In the genomic region with DNA sequence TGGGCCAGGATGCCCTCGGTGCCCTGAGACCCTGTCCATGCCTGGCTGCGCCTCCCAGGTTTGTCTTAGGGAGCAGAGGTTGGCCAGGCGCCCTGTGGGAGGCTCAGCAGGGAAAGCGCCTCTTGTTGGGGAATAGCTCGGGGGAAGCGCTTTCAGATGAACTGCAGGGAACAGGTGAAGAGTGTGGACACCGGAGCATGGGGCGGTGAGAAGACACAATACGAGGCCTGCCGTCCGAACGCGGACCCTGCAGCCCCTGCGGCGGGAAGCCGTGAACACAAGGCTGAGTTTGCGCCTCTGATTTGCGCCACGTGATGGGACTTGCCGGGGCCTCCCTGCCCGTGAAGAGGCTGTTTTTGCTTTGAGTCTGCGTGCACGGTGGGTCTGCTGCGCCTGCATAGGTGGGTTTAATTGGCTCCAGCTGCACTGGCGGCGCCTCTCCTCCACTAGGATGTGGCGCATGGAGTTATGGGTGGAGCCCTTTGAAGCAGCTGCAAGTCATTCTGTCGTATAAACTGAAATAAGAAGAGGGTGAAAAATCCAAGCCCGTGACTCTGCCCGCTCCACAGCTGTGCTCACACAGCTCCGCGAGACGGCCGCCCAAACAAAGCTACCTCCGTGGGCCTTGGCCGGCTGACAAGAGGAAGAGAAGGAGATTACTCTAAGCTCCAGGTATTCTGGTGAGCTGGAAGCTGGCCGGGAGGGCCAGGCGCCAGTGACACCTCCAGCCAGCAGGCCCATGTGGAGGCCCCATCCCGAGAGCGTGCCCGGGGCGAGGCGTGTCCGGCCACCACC, we compare ENCODE assay signal across 12 cellular contexts.
DNase-seq lines count a peak whose midpoint lies in the region; TF ChIP-seq lines count a peak whose summit lies in the region.
"Had no signal": no experiment of that assay in that cellular context is flagged by ENCODE, and none has a peak within 500 bp of the region (broad histone marks: within the 10 kb centered on the region; RNA-seq: fewer than 3 reads in every experiment).

No MANE protein-coding gene starts in this region.

- no peaks in the 10 kb centered on the region for H3K27me3 Mint-ChIP-seq in activated naive CD4-positive, alpha-beta T cell treated with anti-CD3 and anti-CD28 coated beads, Interleukin-2, amount 10 ng/mL, durations not matched to agents 7 days and 5 days
- peaks cover 8% of the 10 kb centered on the region for H3K27me3 Mint-ChIP-seq in Calu3 (ENCODE audit: unreplicated experiment)
- no peaks in the 10 kb centered on the region for H3K27me3 Mint-ChIP-seq in CD4-positive, alpha-beta memory T cell
- no peaks in the 10 kb centered on the region for H3K27me3 Mint-ChIP-seq in activated naive CD8-positive, alpha-beta T cell treated with anti-CD3 and anti-CD28 coated beads for 36 hours

- H3K27me3 ChIP-seq in ascending aorta (no peaks in the 10 kb centered on the region), uterus (no peaks in the 10 kb centered on the region)
- H3K27me3 ChIP-seq in CD4-positive, alpha-beta memory T cell (ENCODE audit: insufficient read depth, low read length) = no peaks in the 10 kb centered on the region

- peak overlapping the region; percentile 71 for H3K27ac Mint-ChIP-seq in activated naive CD4-positive, alpha-beta T cell treated with anti-CD3 and anti-CD28 coated beads, Interleukin-2, amount 10 ng/mL, durations not matched to agents 7 days and 5 days
- no peak overlapping the region for H3K27ac Mint-ChIP-seq in Calu3 (ENCODE audit: unreplicated experiment)
- peak overlapping the region in 1 of 7 donors; percentile 15 for H3K27ac Mint-ChIP-seq in CD4-positive, alpha-beta memory T cell
- H3K27ac Mint-ChIP-seq in activated naive CD8-positive, alpha-beta T cell treated with anti-CD3 and anti-CD28 coated beads for 36 hours = no peak overlapping the region
- H3K27ac Mint-ChIP-seq: activated naive CD4-positive, alpha-beta T cell treated with anti-CD3 and anti-CD28 coated beads for 36 hours; CD14-positive monocyte had no signal

- no peak overlapping the region for H3K4me3 Mint-ChIP-seq in activated naive CD4-positive, alpha-beta T cell treated with anti-CD3 and anti-CD28 coated beads, Interleukin-2, amount 10 ng/mL, durations not matched to agents 7 days and 5 days
- H3K4me3 Mint-ChIP-seq in Calu3 (ENCODE audit: low read depth, unreplicated experiment) = no peak overlapping the region
- no peak overlapping the region for H3K4me3 Mint-ChIP-seq in CD4-positive, alpha-beta memory T cell
- H3K4me3 Mint-ChIP-seq in activated naive CD8-positive, alpha-beta T cell treated with anti-CD3 and anti-CD28 coated beads for 36 hours = no peak overlapping the region
- H3K4me3 Mint-ChIP-seq: activated naive CD4-positive, alpha-beta T cell treated with anti-CD3 and anti-CD28 coated beads for 36 hours; CD14-positive monocyte had no signal

- H3K27ac ChIP-seq in ascending aorta (peak overlapping the region; percentile 26 to 47), uterus (peak overlapping the region; percentile 67 to 80)
- H3K27ac ChIP-seq in CD4-positive, alpha-beta memory T cell (ENCODE audit: low read depth, low read length) = no peak overlapping the region
- H3K27ac ChIP-seq: PC-9 had no signal

- peaks cover 22% of the 10 kb centered on the region for H3K9me3 Mint-ChIP-seq in activated naive CD4-positive, alpha-beta T cell treated with anti-CD3 and anti-CD28 coated beads, Interleukin-2, amount 10 ng/mL, durations not matched to agents 7 days and 5 days
- H3K9me3 Mint-ChIP-seq in Calu3 (ENCODE audit: low read depth, unreplicated experiment) = peaks cover 2% of the 10 kb centered on the region
- H3K9me3 Mint-ChIP-seq in CD4-positive, alpha-beta memory T cell = peaks cover 0 to 28% (median 19%) of the 10 kb centered on the region in 8 donors
- H3K9me3 Mint-ChIP-seq in activated naive CD8-positive, alpha-beta T cell treated with anti-CD3 and anti-CD28 coated beads for 36 hours = peaks cover 12% of the 10 kb centered on the region

- TF ChIP-seq POLR2A in uterus (IDR thresholded peaks at IDR 0.05) = no peak

- CTCF ChIA-PET in activated naive CD4-positive, alpha-beta T cell treated with anti-CD3 and anti-CD28 coated beads, Interleukin-2, amount 10 ng/mL, durations not matched to agents 7 days and 5 days (lab: Charles Lee) = no interaction called here
- CTCF ChIA-PET in Calu3 (lab: Charles Lee) = interaction anchor here (0.6 kb wide), 1 partner anchor 13 kb away, joined by 4 read pairs; no protein-coding TSS in a partner anchor
- CTCF ChIA-PET in CD4-positive, alpha-beta memory T cell (lab: Charles Lee; ENCODE audit: partially characterized antibody) = no interaction called here

- H3K4me1 Mint-ChIP-seq in activated naive CD4-positive, alpha-beta T cell treated with anti-CD3 and anti-CD28 coated beads, Interleukin-2, amount 10 ng/mL, durations not matched to agents 7 days and 5 days = peaks cover 19% of the 10 kb centered on the region
- H3K4me1 Mint-ChIP-seq in Calu3 (ENCODE audit: low read depth, unreplicated experiment) = no peaks in the 10 kb centered on the region
- no peaks in the 10 kb centered on the region for H3K4me1 Mint-ChIP-seq in CD4-positive, alpha-beta memory T cell
- peaks cover 8% of the 10 kb centered on the region for H3K4me1 Mint-ChIP-seq in activated naive CD8-positive, alpha-beta T cell treated with anti-CD3 and anti-CD28 coated beads for 36 hours

- DNase-seq in activated naive CD4-positive, alpha-beta T cell treated with anti-CD3 and anti-CD28 coated beads, Interleukin-2, amount 10 ng/mL, durations not matched to agents 7 days and 5 days = peak; percentile 17
- DNase-seq in activated naive CD4-positive, alpha-beta T cell treated with Interleukin-2 at 50 U/mL for 16 hours = no peak
- DNase-seq in ascending aorta (ENCODE audit: low spot score in 2 of 2) (peak in 1 of 2 donors; percentile 58), iris pigment epithelial cell (ENCODE audit: low read depth) (peak; percentile 85), uterus (peak; percentile 62), Calu3 (no peak)
- no peak for DNase-seq in CD4-positive, alpha-beta memory T cell
- DNase-seq in activated naive CD8-positive, alpha-beta T cell treated with anti-CD3 and anti-CD28 coated beads for 36 hours = no peak
- DNase-seq: activated naive CD4-positive, alpha-beta T cell treated with anti-CD3 and anti-CD28 coated beads for 36 hours; kidney glomerular epithelial cell; PC-9 had no signal

- H3K4me3 ChIP-seq in ascending aorta (no peak overlapping the region), uterus (peak overlapping the region in 1 of 2 donors; percentile 5)
- no peak overlapping the region for H3K4me3 ChIP-seq in CD4-positive, alpha-beta memory T cell (ENCODE audit: low read length in 2 of 2)
- H3K4me3 ChIP-seq: PC-9 had no signal

- peaks cover 7 to 18% of the 10 kb centered on the region in 2 donors for H3K9me3 ChIP-seq in ascending aorta
- peaks cover 0 to 5% of the 10 kb centered on the region in 2 donors for H3K9me3 ChIP-seq in uterus
- peaks cover 0 to 10% of the 10 kb centered on the region in 2 donors for H3K9me3 ChIP-seq in CD4-positive, alpha-beta memory T cell (ENCODE audit: control insufficient read depth in 1 of 2, low read length in 2 of 2)

- intact Hi-C loops in ascending aorta (cut with DNase I) (no loop called here), uterus (cut with DNase I; ENCODE audit: low total_unique reads) (no loop called here), Calu3 (cut with micrococcal nuclease; ENCODE audit: unreplicated experiment) (no loop called here)
- intact Hi-C loops in CD4-positive, alpha-beta memory T cell (cut with micrococcal nuclease) = no loop called here

- peaks cover 8 to 18% of the 10 kb centered on the region in 2 donors for H3K4me1 ChIP-seq in ascending aorta
- peaks cover 10 to 20% of the 10 kb centered on the region in 2 donors for H3K4me1 ChIP-seq in uterus
- peaks cover 5% of the 10 kb centered on the region for H3K4me1 ChIP-seq in CD4-positive, alpha-beta memory T cell (ENCODE audit: insufficient read depth, low read length)

- H3K36me3 Mint-ChIP-seq in activated naive CD4-positive, alpha-beta T cell treated with anti-CD3 and anti-CD28 coated beads, Interleukin-2, amount 10 ng/mL, durations not matched to agents 7 days and 5 days = no peaks in the 10 kb centered on the region
- no peaks in the 10 kb centered on the region for H3K36me3 Mint-ChIP-seq in Calu3 (ENCODE audit: insufficient read depth, unreplicated experiment)
- peaks cover 1 to 5% of the 10 kb centered on the region in 2 donors for H3K36me3 Mint-ChIP-seq in CD4-positive, alpha-beta memory T cell
- peaks cover 7% of the 10 kb centered on the region for H3K36me3 Mint-ChIP-seq in activated naive CD8-positive, alpha-beta T cell treated with anti-CD3 and anti-CD28 coated beads for 36 hours
- H3K36me3 Mint-ChIP-seq: CD14-positive monocyte had no signal

- TF ChIP-seq CTCF in ascending aorta (IDR thresholded peaks at IDR 0.05) = no peak
- TF ChIP-seq CTCF in uterus (IDR thresholded peaks at IDR 0.05) = peak in 2 of 4 experiments; percentile 15 to 30
- TF ChIP-seq CTCF in Calu3 (IDR thresholded peaks at IDR 0.05; ENCODE audit: unreplicated experiment) = no peak

- BruUV-seq in Calu3 (replicated peaks; lab: Mats Ljungman, UMichigan) = no TSS peak

- POLR2A ChIA-PET in CD4-positive, alpha-beta memory T cell (lab: Charles Lee; ENCODE audit: partially characterized antibody) = interaction anchor here (1.0 kb wide), 1 partner anchor 53 kb away, joined by 3 read pairs; no protein-coding TSS in a partner anchor

- H3K36me3 ChIP-seq in ascending aorta (no peaks in the 10 kb centered on the region), uterus (no peaks in the 10 kb centered on the region)
- H3K36me3 ChIP-seq in CD4-positive, alpha-beta memory T cell (ENCODE audit: insufficient read depth, low read length) = no peaks in the 10 kb centered on the region

Comparison
In these comparisons a context has a peak if more than half of its experiments do, and no peak if none do; other contexts are left out.
1. DNase-seq: peak in activated naive CD4-positive, alpha-beta T cell treated with anti-CD3 and anti-CD28 coated beads, Interleukin-2, amount 10 ng/mL, durations not matched to agents 7 days and 5 days (single experiment), iris pigment epithelial cell (single experiment) and uterus (2 of 2); none in activated naive CD4-positive, alpha-beta T cell treated with Interleukin-2 at 50 U/mL for 16 hours (single experiment), Calu3 (single experiment), CD4-positive, alpha-beta memory T cell (0 of 5) and activated naive CD8-positive, alpha-beta T cell treated with anti-CD3 and anti-CD28 coated beads for 36 hours (single experiment).